14 cellular contexts compared by ENCODE assay signal in the genomic region with DNA sequence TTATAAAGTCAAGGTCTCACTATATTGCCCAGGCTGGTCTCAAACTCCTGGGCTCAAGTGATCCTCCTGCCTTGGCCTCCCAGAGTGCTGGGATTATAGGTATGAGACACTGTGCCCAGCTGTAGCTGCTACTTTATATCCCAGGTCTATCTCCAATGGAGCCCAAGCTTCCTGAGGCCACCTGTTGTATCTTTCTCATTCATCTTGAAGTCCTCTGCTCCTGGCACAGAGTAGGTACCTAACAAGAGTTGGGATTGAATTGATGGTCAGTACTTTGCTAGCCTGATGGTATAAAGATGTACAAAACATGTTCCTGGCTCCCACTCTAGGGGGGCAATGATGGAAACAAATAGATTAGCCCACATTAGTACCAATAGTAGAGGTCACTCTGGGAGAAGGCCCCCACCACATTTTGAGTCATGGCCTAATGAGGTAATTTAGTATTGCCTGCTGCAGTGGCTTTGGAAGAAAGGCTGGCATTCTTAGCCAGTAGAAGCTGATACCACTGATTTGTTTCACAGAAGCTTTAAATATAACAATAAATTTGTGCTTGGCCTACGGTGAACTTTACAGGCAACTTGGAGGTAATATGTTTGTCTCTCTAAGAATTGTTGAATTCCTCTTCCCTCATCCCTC. TPM values are rescaled to one million over a fixed set of nuclear protein-coding genes. Genes with fewer than 3 reads are reported as not detected.
A peak's percentile ranks its signal among the peaks of the same experiment; 100 is the strongest.
DNase-seq lines count a peak whose midpoint lies in the region; ATAC-seq and TF ChIP-seq lines count a peak whose summit lies in the region.
"Had no signal": no experiment of that assay in that cellular context is flagged by ENCODE, and none has a peak within 500 bp of the region (broad histone marks: within the 10 kb centered on the region; RNA-seq: fewer than 3 reads in every experiment).

No MANE protein-coding gene starts in this region.

- no peaks in the 10 kb centered on the region for H3K9me3 Mint-ChIP-seq in activated CD8-positive, alpha-beta memory T cell treated with anti-CD3 and anti-CD28 coated beads, Interleukin-2, amount 10 ng/mL, durations not matched to agents 7 days and 5 days (ENCODE audit: low read depth)
- no peaks in the 10 kb centered on the region for H3K9me3 Mint-ChIP-seq in immature natural killer cell
- no peaks in the 10 kb centered on the region for H3K9me3 Mint-ChIP-seq in stimulated activated memory B cell treated with anti-CD40 and anti-IgM and Interleukin-4, amounts not matched to agents 10 μg/mL and 1 μg/mL and 100 μg/mL, for 72 hours
- H3K9me3 Mint-ChIP-seq: type B pancreatic cell had no signal

- peak overlapping the region; percentile 76 for H3K4me3 Mint-ChIP-seq in activated CD8-positive, alpha-beta memory T cell treated with anti-CD3 and anti-CD28 coated beads, Interleukin-2, amount 10 ng/mL, durations not matched to agents 7 days and 5 days
- peak overlapping the region in 2 of 5 donors; percentile 76 to 90 for H3K4me3 Mint-ChIP-seq in immature natural killer cell
- H3K4me3 Mint-ChIP-seq in stimulated activated memory B cell treated with anti-CD40 and anti-IgM and Interleukin-4, amounts not matched to agents 10 μg/mL and 1 μg/mL and 100 μg/mL, for 72 hours = peak overlapping the region; percentile 72
- H3K4me3 Mint-ChIP-seq: type B pancreatic cell had no signal

- no peak for ATAC-seq in activated CD8-positive, alpha-beta memory T cell treated with anti-CD3 and anti-CD28 coated beads, Interleukin-2, amount 10 ng/mL, durations not matched to agents 7 days and 5 days
- ATAC-seq in stimulated activated memory B cell treated with anti-CD40 and anti-IgM and Interleukin-4, amounts not matched to agents 10 μg/mL and 1 μg/mL and 100 μg/mL, for 72 hours = no peak
- ATAC-seq in HG02571 (IDR thresholded peaks at IDR 0.05; ENCODE audit: unreplicated experiment) = no peak

- H3K4me1 Mint-ChIP-seq in activated CD8-positive, alpha-beta memory T cell treated with anti-CD3 and anti-CD28 coated beads, Interleukin-2, amount 10 ng/mL, durations not matched to agents 7 days and 5 days = peaks cover 82% of the 10 kb centered on the region
- peaks cover 98 to 99% of the 10 kb centered on the region in 2 donors for H3K4me1 Mint-ChIP-seq in immature natural killer cell
- H3K4me1 Mint-ChIP-seq in stimulated activated memory B cell treated with anti-CD40 and anti-IgM and Interleukin-4, amounts not matched to agents 10 μg/mL and 1 μg/mL and 100 μg/mL, for 72 hours = peaks cover 80% of the 10 kb centered on the region

- no peak for DNase-seq in activated CD8-positive, alpha-beta memory T cell treated with anti-CD3 and anti-CD28 coated beads, Interleukin-2, amount 10 ng/mL, durations not matched to agents 7 days and 5 days
- no peak for DNase-seq in activated CD8-positive, alpha-beta memory T cell treated with anti-CD3 and anti-CD28 coated beads, Interleukin-2, amount 50 U/mL, for 4 hours
- no peak for DNase-seq in immature natural killer cell
- no peak for DNase-seq in caudate nucleus (lab: John Stamatoyannopoulos, UW)
- DNase-seq in NAMALWA (ENCODE audit: low spot score) = no peak
- DNase-seq: activated CD4-positive, CD25-positive, alpha-beta regulatory T cell; DND-41; effector CD4-positive, alpha-beta T cell; NCI-H1092; NCI-H526 had no signal

- TF ChIP-seq CTCF in VCaP (conservative IDR thresholded peaks at IDR 0.05) = no peak

- peak overlapping the region; percentile 82 for H3K27ac ChIP-seq in VCaP
- H3K27ac ChIP-seq in caudate nucleus (ENCODE audit: low read depth, low read length) = no peak overlapping the region

- CTCF ChIA-PET in activated CD8-positive, alpha-beta memory T cell treated with anti-CD3 and anti-CD28 coated beads, Interleukin-2, amount 10 ng/mL, durations not matched to agents 7 days and 5 days (lab: Charles Lee) = interaction anchor here (0.8 to 4.8 kb wide), 8 partner anchors 8 to 64 kb away, joined by 3 to 17 read pairs (median 4); no protein-coding TSS in a partner anchor

- peaks cover 48% of the 10 kb centered on the region for H3K36me3 Mint-ChIP-seq in activated CD8-positive, alpha-beta memory T cell treated with anti-CD3 and anti-CD28 coated beads, Interleukin-2, amount 10 ng/mL, durations not matched to agents 7 days and 5 days
- no peaks in the 10 kb centered on the region for H3K36me3 Mint-ChIP-seq in immature natural killer cell
- H3K36me3 Mint-ChIP-seq in stimulated activated memory B cell treated with anti-CD40 and anti-IgM and Interleukin-4, amounts not matched to agents 10 μg/mL and 1 μg/mL and 100 μg/mL, for 72 hours = peaks cover 63% of the 10 kb centered on the region
- H3K36me3 Mint-ChIP-seq: type B pancreatic cell had no signal

- peak overlapping the region; percentile 95 for H3K27ac Mint-ChIP-seq in activated CD8-positive, alpha-beta memory T cell treated with anti-CD3 and anti-CD28 coated beads, Interleukin-2, amount 10 ng/mL, durations not matched to agents 7 days and 5 days
- H3K27ac Mint-ChIP-seq in immature natural killer cell = peak overlapping the region; percentile 71 to 95 (median 90)
- peak overlapping the region; percentile 98 for H3K27ac Mint-ChIP-seq in stimulated activated memory B cell treated with anti-CD40 and anti-IgM and Interleukin-4, amounts not matched to agents 10 μg/mL and 1 μg/mL and 100 μg/mL, for 72 hours

- H3K27me3 Mint-ChIP-seq in activated CD8-positive, alpha-beta memory T cell treated with anti-CD3 and anti-CD28 coated beads, Interleukin-2, amount 10 ng/mL, durations not matched to agents 7 days and 5 days = no peaks in the 10 kb centered on the region
- H3K27me3 Mint-ChIP-seq in immature natural killer cell (ENCODE audit: low read depth in 3 of 3) = peaks cover 0 to 3% (median 3%) of the 10 kb centered on the region in 3 donors
- no peaks in the 10 kb centered on the region for H3K27me3 Mint-ChIP-seq in stimulated activated memory B cell treated with anti-CD40 and anti-IgM and Interleukin-4, amounts not matched to agents 10 μg/mL and 1 μg/mL and 100 μg/mL, for 72 hours
- H3K27me3 Mint-ChIP-seq: type B pancreatic cell had no signal

RNA-seq across cellular contexts. Expression of a gene that starts 5.4 kb away (rescaled TPM):
- 10 to 100 TPM; 62.5 to 74.7 TPM for total RNA-seq in activated CD8-positive, alpha-beta memory T cell treated with anti-CD3 and anti-CD28 coated beads, Interleukin-2, amount 10 ng/mL, durations not matched to agents 7 days and 5 days
- 10 to 100 TPM; 18.4 to 38.3 (median 19.4) TPM for polyA plus RNA-seq in immature natural killer cell
